28 cellular contexts compared by ENCODE assay signal in the genomic region with DNA sequence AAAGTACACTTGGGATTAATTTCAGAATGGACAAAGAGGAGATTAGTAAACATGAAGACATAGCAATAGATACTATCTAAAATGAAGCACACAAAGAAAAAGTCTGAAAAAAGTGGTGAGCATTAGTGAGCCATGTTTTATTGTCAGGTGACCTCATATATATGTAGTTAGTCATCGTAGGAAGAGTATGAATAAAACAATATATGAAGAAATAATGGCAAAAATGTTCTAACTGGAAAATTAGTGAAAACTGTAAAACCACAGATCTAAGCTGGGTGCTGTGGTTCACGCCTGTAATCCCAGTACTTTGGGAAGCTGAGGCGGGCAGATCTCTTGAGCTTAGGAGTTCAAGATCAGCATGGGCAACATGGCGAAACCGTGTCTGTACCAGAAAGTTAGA.
DNase-seq lines count a peak whose midpoint lies in the region; ATAC-seq and TF ChIP-seq lines count a peak whose summit lies in the region.
"Had no signal": no experiment of that assay in that cellular context is flagged by ENCODE, and none has a peak within 500 bp of the region (broad histone marks: within the 10 kb centered on the region; RNA-seq: fewer than 3 reads in every experiment).

No MANE protein-coding gene starts in this region.

- H3K9me2 ChIP-seq in GM23248 (ENCODE audit: insufficient read depth) = no peaks in the 10 kb centered on the region

- 96 to 98% methylated on average over 5 of the region's 5 CpGs for WGBS in GM23248 (ENCODE audit: low coverage in 1 of 2, low lambda C conversion rate in 2 of 2, missing lambda C conversion rate in 2 of 2), 2 experiments
- WGBS in sigmoid colon, 2 donors = 97 to 98% methylated on average over 5 of the region's 5 CpGs

- TF ChIP-seq EP300 in sigmoid colon (IDR thresholded peaks at IDR 0.05) = no peak

- H3F3A ChIP-seq in GM23248 (ENCODE audit: insufficient read depth) = no peaks in the 10 kb centered on the region

- in situ Hi-C loops in GM23248 (cut with MboI) = no loop called here

- H3K36me3 ChIP-seq in ACC112 (ENCODE audit: insufficient read depth, low read length) (peaks cover 27% of the 10 kb centered on the region), GM23248 (ENCODE audit: low read depth) (peaks cover 42% of the 10 kb centered on the region), sigmoid colon (peaks cover 0 to 68% (median 0%) of the 10 kb centered on the region in 4 donors)
- H3K36me3 ChIP-seq: ovary had no signal

- TF ChIP-seq POLR2A in sigmoid colon (IDR thresholded peaks at IDR 0.05) = no peak

- no peak overlapping the region for H3K9ac ChIP-seq in GM23248
- H3K9ac ChIP-seq: BLaER1 treated with 17β-estradiol and CSF1 and Interleukin-3, amounts not matched to agents 10 nM and 100 nM had no signal

- H3K4me1 ChIP-seq in ACC112 (ENCODE audit: control insufficient read depth, insufficient read depth, low read length, unreplicated experiment) = peaks cover 12% of the 10 kb centered on the region
- H3K4me1 ChIP-seq in GM23248 (ENCODE audit: insufficient read depth) = peaks cover 7% of the 10 kb centered on the region; the same call in 1 of the 2 replicates
- H3K4me1 ChIP-seq in sigmoid colon = peaks cover 0 to 12% (median 2%) of the 10 kb centered on the region in 4 donors
- H3K4me1 ChIP-seq: right atrium auricular region had no signal

- CTCF ChIA-PET in activated CD8-positive, alpha-beta T cell treated with anti-CD3 and anti-CD28 coated beads for 36 hours (lab: Charles Lee) = interaction anchor here (1.4 kb wide), 1 partner anchor 58 kb away, joined by 4 read pairs; no protein-coding TSS in a partner anchor

- TF ChIP-seq CTCF in fibroblast of mammary gland (conservative IDR thresholded peaks at IDR 0.05; ENCODE audit: control insufficient read depth, insufficient read depth, low read depth, low read length) (no peak), sigmoid colon (IDR thresholded peaks at IDR 0.05) (no peak)
- no peak for TF ChIP-seq CTCF in activated CD8-positive, alpha-beta T cell treated with anti-CD3 and anti-CD28 coated beads for 36 hours (IDR thresholded peaks at IDR 0.05)

- H3K4me3 Mint-ChIP-seq in activated CD8-positive, alpha-beta T cell treated with anti-CD3 and anti-CD28 coated beads for 36 hours = no peak overlapping the region
- H3K4me3 Mint-ChIP-seq: activated naive CD4-positive, alpha-beta T cell treated with anti-CD3 and anti-CD28 coated beads, Interleukin-2, amount 50 U/mL, for 24 hours; central memory CD8-positive, alpha-beta T cell; nephron progenitor cell had no signal

- intact Hi-C loops in sigmoid colon (cut with DNase I) = no loop called here
- intact Hi-C loops in activated CD8-positive, alpha-beta T cell treated with anti-CD3 and anti-CD28 coated beads for 36 hours (cut with micrococcal nuclease) = no loop called here

- H3K27me3 ChIP-seq in ACC112 (ENCODE audit: insufficient read depth, low read length) (no peaks in the 10 kb centered on the region), GM23248 (replicated peaks; ENCODE audit: insufficient read depth) (no peaks in the 10 kb centered on the region), sigmoid colon (no peaks in the 10 kb centered on the region)
- H3K27me3 ChIP-seq: BLaER1 treated with 17β-estradiol and CSF1 and Interleukin-3, amounts not matched to agents 10 nM and 100 nM; dorsolateral prefrontal cortex; heart left ventricle; ovary; right atrium auricular region had no signal

- POLR2A ChIA-PET in activated CD8-positive, alpha-beta T cell treated with anti-CD3 and anti-CD28 coated beads for 36 hours (lab: Charles Lee) = no interaction called here

- H3K27me3 Mint-ChIP-seq in activated CD8-positive, alpha-beta T cell treated with anti-CD3 and anti-CD28 coated beads for 36 hours = no peaks in the 10 kb centered on the region
- H3K27me3 Mint-ChIP-seq: activated naive CD4-positive, alpha-beta T cell treated with anti-CD3 and anti-CD28 coated beads, Interleukin-2, amount 50 U/mL, for 24 hours; central memory CD8-positive, alpha-beta T cell had no signal

- H3K4me1 Mint-ChIP-seq in activated CD8-positive, alpha-beta T cell treated with anti-CD3 and anti-CD28 coated beads for 36 hours (ENCODE audit: low read depth) = peaks cover 14% of the 10 kb centered on the region

- H2AFZ ChIP-seq in ACC112 (ENCODE audit: low read length, unreplicated experiment) = no peak overlapping the region
- H2AFZ ChIP-seq in GM23248 = 0 out of 2 replicates have a peak overlapping the region, but pooled peaks have one; percentile 18

- H3K27ac ChIP-seq in ACC112 (ENCODE audit: low read depth, low read length) (peak overlapping the region; percentile 11; the same call in 1 of the 2 replicates), GM23248 (no peak overlapping the region), sigmoid colon (no peak overlapping the region)
- H3K27ac ChIP-seq: BLaER1 treated with 17β-estradiol and CSF1 and Interleukin-3, amounts not matched to agents 10 nM and 100 nM; heart left ventricle; ovary; right atrium auricular region had no signal

- no peak overlapping the region for H3K4me2 ChIP-seq in GM23248 (ENCODE audit: unreplicated experiment)
- H3K4me2 ChIP-seq: BLaER1 treated with 17β-estradiol and CSF1 and Interleukin-3, amounts not matched to agents 10 nM and 100 nM had no signal

- H3K79me2 ChIP-seq in ACC112 (ENCODE audit: control insufficient read depth, insufficient read depth, low read length, unreplicated experiment) (peaks cover 15% of the 10 kb centered on the region), GM23248 (ENCODE audit: insufficient read depth) (peaks cover 49% of the 10 kb centered on the region)

- H3K9me3 Mint-ChIP-seq in activated CD8-positive, alpha-beta T cell treated with anti-CD3 and anti-CD28 coated beads for 36 hours = no peaks in the 10 kb centered on the region
- H3K9me3 Mint-ChIP-seq: activated naive CD4-positive, alpha-beta T cell treated with anti-CD3 and anti-CD28 coated beads, Interleukin-2, amount 50 U/mL, for 24 hours; central memory CD8-positive, alpha-beta T cell had no signal

- no peak overlapping the region for H3K27ac Mint-ChIP-seq in activated CD8-positive, alpha-beta T cell treated with anti-CD3 and anti-CD28 coated beads for 36 hours
- H3K27ac Mint-ChIP-seq: nephron progenitor cell had no signal

- H3K4me3 ChIP-seq in ACC112 (ENCODE audit: low read depth, low read length) = no peak overlapping the region
- no peak overlapping the region for H3K4me3 ChIP-seq in GM23248
- no peak overlapping the region for H3K4me3 ChIP-seq in fibroblast of mammary gland (ENCODE audit: control insufficient read depth, low read depth, low read length)
- H3K4me3 ChIP-seq in sigmoid colon = no peak overlapping the region
- H3K4me3 ChIP-seq: BLaER1 treated with 17β-estradiol and CSF1 and Interleukin-3, amounts not matched to agents 10 nM and 100 nM; dorsolateral prefrontal cortex; heart left ventricle; ovary; right atrium auricular region had no signal

- no peak for ATAC-seq in activated CD8-positive, alpha-beta T cell treated with anti-CD3 and anti-CD28 coated beads for 36 hours
- ATAC-seq in HG03280 (IDR thresholded peaks at IDR 0.05; ENCODE audit: unreplicated experiment) = no peak
- ATAC-seq: heart left ventricle had no signal

- H3K36me3 Mint-ChIP-seq in activated CD8-positive, alpha-beta T cell treated with anti-CD3 and anti-CD28 coated beads for 36 hours (ENCODE audit: low read depth) = peaks cover 46% of the 10 kb centered on the region

- H3K9me3 ChIP-seq in GM23248 (ENCODE audit: low read depth) (no peaks in the 10 kb centered on the region), sigmoid colon (no peaks in the 10 kb centered on the region)
- H3K9me3 ChIP-seq: ovary, right atrium auricular region had no signal

- DNase-seq in GM23248 (peak; percentile 49), amniotic epithelial cell (ENCODE audit: low read depth) (peak; percentile 68), fibroblast of mammary gland (ENCODE audit: low read depth) (peak; percentile 16), sigmoid colon (no peak), NCI-H187 (lab: John Stamatoyannopoulos, UW) (no peak)
- DNase-seq in activated CD8-positive, alpha-beta T cell treated with anti-CD3 and anti-CD28 coated beads for 36 hours = no peak
- DNase-seq: aorta; COR-L47; DMS53; dorsolateral prefrontal cortex; GF-D8; heart left ventricle; MV-4-11; NCI-H146; NCI-H2171 treated with DMSO at 0.1 percent for 48 hours; NCI-H524 treated with DMSO at 0.1 percent for 48 hours; nephron progenitor cell; ovary; SHP77 treated with DMSO at 0.1 percent for 48 hours; stimulated activated CD4-positive, alpha-beta T cell treated with anti-CD3 and anti-CD28 coated beads, Interleukin-4, amount 100 ng/mL, for 1 hour; T1000; trophoblast cell had no signal

- no peaks in the 10 kb centered on the region for H4K20me1 ChIP-seq in GM23248 (ENCODE audit: insufficient read depth)

Comparison
In these comparisons a context has a peak if more than half of its experiments do, and no peak if none do; other contexts are left out.
1. DNase-seq: peak in GM23248 (single experiment), amniotic epithelial cell (single experiment) and fibroblast of mammary gland (single experiment); none in sigmoid colon (single experiment), activated CD8-positive, alpha-beta T cell treated with anti-CD3 and anti-CD28 coated beads for 36 hours (single experiment) and NCI-H187 (0 of 2).